ENCODE assay signal across 16 cellular contexts in genomic region chr16:25568991-25569390, GRCh38.
"Had no signal": no experiment of that assay in that cellular context is flagged by ENCODE, and none has a peak within 500 bp of the region (broad histone marks: within the 10 kb centered on the region; RNA-seq: fewer than 3 reads in every experiment).

No MANE protein-coding gene starts in this region.

- H3K9me3 ChIP-seq: mucosa of descending colon, neutrophil, psoas muscle, sigmoid colon, testis had no signal

- H3K4me3 ChIP-seq: gastroesophageal sphincter, mucosa of descending colon, psoas muscle, sigmoid colon, skin epidermis, testis, tibial nerve had no signal

- H3K4me1 Mint-ChIP-seq: naive thymus-derived CD8-positive, alpha-beta T cell; stimulated activated naive B cell treated with anti-CD40 and anti-IgM and Interleukin-4, amounts not matched to agents 10 μg/mL and 1 μg/mL and 100 μg/mL, for 72 hours; stimulated activated naive CD8-positive, alpha-beta T cell treated with anti-CD3 and anti-CD28 coated beads, Interleukin-15, amount 100 ng/mL, for 72 hours had no signal

- H3K9me3 Mint-ChIP-seq: effector memory CD8-positive, alpha-beta T cell; stimulated activated naive CD8-positive, alpha-beta T cell treated with anti-CD3 and anti-CD28 coated beads, Interleukin-15, amount 100 ng/mL, for 72 hours had no signal

- H3K27ac ChIP-seq: gastroesophageal sphincter, neutrophil, psoas muscle, sigmoid colon, skin epidermis, testis, tibial nerve had no signal

- H3K27me3 Mint-ChIP-seq: stimulated activated naive B cell treated with anti-CD40 and anti-IgM and Interleukin-4, amounts not matched to agents 10 μg/mL and 1 μg/mL and 100 μg/mL, for 72 hours; stimulated activated naive CD8-positive, alpha-beta T cell treated with anti-CD3 and anti-CD28 coated beads, Interleukin-15, amount 100 ng/mL, for 72 hours had no signal

- ATAC-seq: effector memory CD8-positive, alpha-beta T cell; gastroesophageal sphincter; mucosa of descending colon; naive thymus-derived CD8-positive, alpha-beta T cell; psoas muscle; stimulated activated naive B cell treated with anti-CD40 and anti-IgM and Interleukin-4, amounts not matched to agents 10 μg/mL and 1 μg/mL and 100 μg/mL, for 72 hours; stimulated activated naive CD8-positive, alpha-beta T cell treated with anti-CD3 and anti-CD28 coated beads, Interleukin-15, amount 100 ng/mL, for 72 hours had no signal

- H3K4me3 Mint-ChIP-seq: effector memory CD8-positive, alpha-beta T cell; naive thymus-derived CD8-positive, alpha-beta T cell; stimulated activated naive B cell treated with anti-CD40 and anti-IgM and Interleukin-4, amounts not matched to agents 10 μg/mL and 1 μg/mL and 100 μg/mL, for 72 hours; stimulated activated naive CD8-positive, alpha-beta T cell treated with anti-CD3 and anti-CD28 coated beads, Interleukin-15, amount 100 ng/mL, for 72 hours had no signal

- H3K4me1 ChIP-seq: gastroesophageal sphincter, psoas muscle, sigmoid colon, testis, tibial nerve had no signal

- H3K36me3 ChIP-seq: gastroesophageal sphincter, neutrophil, sigmoid colon, tibial nerve had no signal

- H3K27me3 ChIP-seq: gastroesophageal sphincter, neutrophil, sigmoid colon, testis, tibial nerve had no signal

- H3K36me3 Mint-ChIP-seq: naive thymus-derived CD8-positive, alpha-beta T cell; stimulated activated naive B cell treated with anti-CD40 and anti-IgM and Interleukin-4, amounts not matched to agents 10 μg/mL and 1 μg/mL and 100 μg/mL, for 72 hours had no signal

- H3K27ac Mint-ChIP-seq: effector memory CD8-positive, alpha-beta T cell; naive thymus-derived CD8-positive, alpha-beta T cell; stimulated activated naive B cell treated with anti-CD40 and anti-IgM and Interleukin-4, amounts not matched to agents 10 μg/mL and 1 μg/mL and 100 μg/mL, for 72 hours had no signal

- DNase-seq: effector memory CD8-positive, alpha-beta T cell; glutamatergic neuron; kidney glomerular epithelial cell; mucosa of descending colon; naive thymus-derived CD8-positive, alpha-beta T cell; psoas muscle; sigmoid colon; stimulated activated CD4-positive, alpha-beta T cell treated with anti-CD3 and anti-CD28 coated beads, Interleukin-2, amount 100 ng/mL, for 24 hours; stimulated activated CD4-positive, alpha-beta T cell treated with anti-CD3 and anti-CD28 coated beads, Interleukin-4, amount 100 ng/mL, for 4 hours; stimulated activated naive B cell treated with anti-CD40 and anti-IgM and Interleukin-4, amounts not matched to agents 10 μg/mL and 1 μg/mL and 100 μg/mL, for 72 hours; stimulated activated naive CD8-positive, alpha-beta T cell treated with anti-CD3 and anti-CD28 coated beads, Interleukin-15, amount 100 ng/mL, for 72 hours; testis had no signal
